In genomic region chr7:66946545-66946944, GRCh38 we compare ENCODE assay signal across 13 cellular contexts.
"Had no signal": no experiment of that assay in that cellular context is flagged by ENCODE, and none has a peak within 500 bp of the region (broad histone marks: within the 10 kb centered on the region; RNA-seq: fewer than 3 reads in every experiment).

No MANE protein-coding gene starts in this region.

- H3K9me3 ChIP-seq: right atrium auricular region had no signal

- DNase-seq: activated CD4-positive, alpha-beta memory T cell treated with anti-CD3 and anti-CD28 coated beads for 36 hours; activated effector memory CD4-positive, alpha-beta T cell treated with anti-CD3 and anti-CD28 coated beads, Interleukin-2, amount 50 U/mL, for 16 hours; activated T-cell treated with anti-CD3 and anti-CD28 coated beads, Interleukin-2, amount 50 U/mL, for 4 hours; effector CD8-positive, alpha-beta T cell; hypothalamus; kidney glomerular epithelial cell; mesenchymal stem cell; SHP77; stimulated activated CD4-positive, alpha-beta T cell treated with anti-CD3 and anti-CD28 coated beads, Interleukin-1b, Interleukin-23, amount 100 ng/mL, for 48 hours; stimulated activated naive B cell treated with anti-CD40 and anti-IgM and Interleukin-4, amounts not matched to agents 10 μg/mL and 1 μg/mL and 100 μg/mL, for 72 hours; substantia nigra; trophoblast cell had no signal

- H3K4me3 ChIP-seq: right atrium auricular region had no signal

- H3K27me3 ChIP-seq: right atrium auricular region had no signal

- H3K27ac ChIP-seq: right atrium auricular region had no signal

- ATAC-seq: activated T-cell treated with anti-CD3 and anti-CD28 coated beads, Interleukin-2, amount 50 U/mL, for 4 hours; stimulated activated naive B cell treated with anti-CD40 and anti-IgM and Interleukin-4, amounts not matched to agents 10 μg/mL and 1 μg/mL and 100 μg/mL, for 72 hours had no signal

- H3K4me1 ChIP-seq: right atrium auricular region had no signal
